In the genomic region with DNA sequence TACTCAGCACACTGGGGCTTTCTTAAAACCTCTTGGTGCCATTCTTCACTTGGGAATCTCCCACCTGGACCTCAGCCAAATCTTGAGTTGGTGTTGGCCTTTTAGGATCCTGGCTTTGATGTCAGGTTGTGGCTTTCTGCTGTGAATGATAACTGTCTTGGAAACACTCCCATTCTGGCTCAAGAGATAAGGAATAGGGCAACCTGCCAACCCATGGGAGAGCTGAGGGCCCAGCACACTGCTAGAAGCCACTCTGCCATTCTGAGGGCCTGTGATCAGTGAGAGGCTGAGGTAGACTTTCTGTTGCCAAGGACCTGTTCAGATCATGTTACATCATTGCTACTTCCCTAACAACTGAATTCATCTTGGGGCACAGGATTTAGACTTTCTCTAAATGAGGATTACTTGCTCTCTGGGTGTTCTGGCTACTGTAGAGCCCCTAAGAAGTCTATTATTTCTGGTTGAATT, we compare ENCODE assay signal across 8 cellular contexts. TPM values are rescaled to one million over a fixed set of nuclear protein-coding genes. Genes with fewer than 3 reads are reported as not detected.
DNase-seq lines count a peak whose midpoint lies in the region; ATAC-seq and TF ChIP-seq lines count a peak whose summit lies in the region.
"Had no signal": no experiment of that assay in that cellular context is flagged by ENCODE, and none has a peak within 500 bp of the region (broad histone marks: within the 10 kb centered on the region; RNA-seq: fewer than 3 reads in every experiment).

No MANE protein-coding gene starts in this region.

- ATAC-seq in GM18909 (IDR thresholded peaks at IDR 0.05; ENCODE audit: poor library complexity, unreplicated experiment) (peak; percentile 52), HG02678 (IDR thresholded peaks at IDR 0.05; ENCODE audit: unreplicated experiment) (peak; percentile 32), left ventricle myocardium superior (peak; percentile 85)

- no peaks in the 10 kb centered on the region for H3K27me3 ChIP-seq in dorsolateral prefrontal cortex

- intact Hi-C loops in left ventricle myocardium superior (cut with micrococcal nuclease) = no loop called here
- intact Hi-C loops in dorsolateral prefrontal cortex (cut with DNase I) = no loop called here

- no peak overlapping the region for H3K27ac ChIP-seq in dorsolateral prefrontal cortex

- DNase-seq in NCI-H2107 treated with DMSO at 0.1 percent for 48 hours (lab: John Stamatoyannopoulos, UW; ENCODE audit: unreplicated experiment) (peak; percentile 97), left ventricle myocardium superior (no peak), dorsolateral prefrontal cortex (no peak)
- no peak for DNase-seq in activated effector memory CD4-positive, alpha-beta T cell treated with anti-CD3 and anti-CD28 coated beads, Interleukin-2, amount 50 U/mL, for 16 hours
- no peak for DNase-seq in stimulated activated CD4-positive, alpha-beta T cell treated with anti-CD3 and anti-CD28 coated beads, Interleukin-2, amount 100 ng/mL, for 24 hours

- no peak overlapping the region for H3K4me3 ChIP-seq in dorsolateral prefrontal cortex

- no peak for TF ChIP-seq CTCF in dorsolateral prefrontal cortex (IDR thresholded peaks at IDR 0.05 in 54 of 56, conservative IDR thresholded peaks at IDR 0.05 in 2 of 56; ENCODE audit: low read depth in 1 of 56, partially characterized antibody in 56 of 56)

RNA-seq across cellular contexts. Expression of a gene that starts 45.8 kb away (rescaled TPM):
- total RNA-seq in left ventricle myocardium superior (18.0 TPM), dorsolateral prefrontal cortex (10 to 100 TPM in 85 of 120 experiments, 1 to 10 TPM in 35; 3.4 to 25.7 (median 12.1) TPM)
- total RNA-seq: LHCN-M2 had no signal

RNA-seq across cellular contexts. Expression of a gene that starts 48.4 kb away (rescaled TPM):
- total RNA-seq in left ventricle myocardium superior = 118 TPM
- total RNA-seq in dorsolateral prefrontal cortex = 100 to 1,000 TPM; 136 to 303 (median 221) TPM

Comparison
In these comparisons a context has a peak if more than half of its experiments do, and no peak if none do; other contexts are left out.
1. ATAC-seq: peak in every context shown above with its lines; median percentile 85 in left ventricle myocardium superior; 52 in GM18909; 32 in HG02678.